12 cellular contexts compared by ENCODE assay signal in genomic region chr11:60872952-60873524, GRCh38. TPM values are rescaled to one million over a fixed set of nuclear protein-coding genes. Genes with fewer than 3 reads are reported as not detected.
DNase-seq lines count a peak whose midpoint lies in the region; TF ChIP-seq lines count a peak whose summit lies in the region.
"Had no signal": no experiment of that assay in that cellular context is flagged by ENCODE, and none has a peak within 500 bp of the region (broad histone marks: within the 10 kb centered on the region; RNA-seq: fewer than 3 reads in every experiment).

No MANE protein-coding gene starts in this region.

- H3K4me1 ChIP-seq in stomach = peaks cover 0 to 8% (median 4%) of the 10 kb centered on the region in 4 donors
- no peaks in the 10 kb centered on the region for H3K4me1 ChIP-seq in BE2C

- H3K9me3 ChIP-seq in stomach (no peaks in the 10 kb centered on the region), BE2C (no peaks in the 10 kb centered on the region)
- H3K9me3 ChIP-seq: vagina had no signal

- WGBS in stomach, 5 donors = 64 to 71% (median 66%) methylated on average over 16 of the region's 16 CpGs

- peak overlapping the region; percentile 25 to 65 (median 50) for H3K27ac ChIP-seq in stomach
- H3K27ac ChIP-seq: vagina had no signal

- no peaks in the 10 kb centered on the region for H3K27me3 ChIP-seq in stomach
- no peaks in the 10 kb centered on the region for H3K27me3 ChIP-seq in BE2C
- H3K27me3 ChIP-seq: vagina had no signal

- peak; percentile 57 for DNase-seq in activated CD8-positive, alpha-beta memory T cell treated with anti-CD3 and anti-CD28 coated beads for 24 hours
- DNase-seq in activated CD8-positive, alpha-beta memory T cell treated with anti-CD3 and anti-CD28 coated beads, Interleukin-2, amount 50 U/mL, for 4 hours = no peak
- DNase-seq in SW480 (ENCODE audit: low spot score) (peak; percentile 29), glomerular visceral epithelial cell (ENCODE audit: extremely low spot score) (peak; percentile 95), stomach (peak; percentile 26), BE2C (no peak), putamen (ENCODE audit: low spot score) (no peak), NCI-H526 treated with DMSO at 0.1 percent for 48 hours (lab: John Stamatoyannopoulos, UW) (no peak)
- DNase-seq: SHP77 treated with DMSO at 0.1 percent for 48 hours had no signal

- TF ChIP-seq EP300 in stomach (IDR thresholded peaks at IDR 0.05) = no peak

- peaks cover 0 to 6% (median under 1%) of the 10 kb centered on the region in 4 donors for H3K36me3 ChIP-seq in stomach
- H3K36me3 ChIP-seq in BE2C = no peaks in the 10 kb centered on the region
- H3K36me3 ChIP-seq: vagina had no signal

- no peak for TF ChIP-seq POLR2A in stomach (IDR thresholded peaks at IDR 0.05)

- no peak for TF ChIP-seq CTCF in stomach (IDR thresholded peaks at IDR 0.05)
- TF ChIP-seq CTCF in BE2C (IDR thresholded peaks at IDR 0.05; ENCODE audit: low read depth, low read length) = no peak

- intact Hi-C loops in stomach (cut with DNase I; ENCODE audit: low total_unique reads) = no loop called here

- H3K4me3 ChIP-seq in stomach (no peak overlapping the region), BE2C (ENCODE audit: low read depth, low read length) (no peak overlapping the region)
- H3K4me3 ChIP-seq: vagina had no signal

RNA-seq across cellular contexts. Expression of gene ZP1, which starts 5.7 kb away (rescaled TPM):
- under 1 TPM in 1 of 5 donors, not detected in 4; 0.72 TPM for total RNA-seq in stomach
- polyA plus RNA-seq in stomach = 1 to 10 TPM in 2 of 3 donors, under 1 TPM in 1; 0.43 to 8.6 (median 4.1) TPM
- polyA plus RNA-seq in BE2C (2012; ENCODE audit: insufficient read depth, insufficient read length, low read depth) = not detected
- total RNA-seq: activated naive CD4-positive, alpha-beta T cell treated with anti-CD3 and anti-CD28 coated beads, Interleukin-2, amount 50 U/mL, for 72 hours; B cell; vagina had no signal

RNA-seq across cellular contexts. Expression of gene PTGDR2, which starts 17.3 kb away (rescaled TPM):
- 10 to 100 TPM in 3 of 5 donors, not detected in 2; 11.9 to 67.8 (median 27.7) TPM for total RNA-seq in stomach
- 10 to 100 TPM in 1 of 3 donors, 1 to 10 TPM in 2; 2.1 to 12.7 (median 8.2) TPM for polyA plus RNA-seq in stomach
- 0.20 TPM for polyA plus RNA-seq in BE2C (2012; ENCODE audit: insufficient read depth, insufficient read length, low read depth)
- total RNA-seq: B cell had no signal

RNA-seq across cellular contexts. Expression of gene CCDC86, which starts 31.1 kb away (rescaled TPM):
- 10 to 100 TPM in 3 of 5 donors, 1 to 10 TPM in 2; 7.0 to 37.9 (median 12.9) TPM for total RNA-seq in stomach
- 10 to 100 TPM; 15.2 to 18.6 (median 17.1) TPM for polyA plus RNA-seq in stomach
- polyA plus RNA-seq in BE2C (2012; ENCODE audit: insufficient read depth, insufficient read length, low read depth) = 80.6 TPM

RNA-seq across cellular contexts. Expression of gene PRPF19, which starts 33.3 kb away (rescaled TPM):
- 10 to 100 TPM in 4 of 5 donors, 1 to 10 TPM in 1; 3.5 to 71.9 (median 41.9) TPM for total RNA-seq in stomach
- 10 to 100 TPM; 54.7 to 86.1 (median 67.2) TPM for polyA plus RNA-seq in stomach
- 213 TPM for polyA plus RNA-seq in BE2C (2012; ENCODE audit: insufficient read depth, insufficient read length, low read depth)

RNA-seq across cellular contexts. Expression of gene TMEM109, which starts 40.9 kb away (rescaled TPM):
- 10 to 100 TPM; 27.4 to 97.0 (median 80.8) TPM for total RNA-seq in stomach
- polyA plus RNA-seq in stomach = 100 to 1,000 TPM in 1 of 3 donors, 10 to 100 TPM in 2; 31.2 to 122 (median 50.1) TPM
- 44.4 TPM for polyA plus RNA-seq in BE2C (2012; ENCODE audit: insufficient read depth, insufficient read length, low read depth)

Comparison
In these comparisons a context has a peak if more than half of its experiments do, and no peak if none do; other contexts are left out.
1. DNase-seq: peak in activated CD8-positive, alpha-beta memory T cell treated with anti-CD3 and anti-CD28 coated beads for 24 hours (single experiment), SW480 (single experiment), glomerular visceral epithelial cell (single experiment) and stomach (single experiment); none in activated CD8-positive, alpha-beta memory T cell treated with anti-CD3 and anti-CD28 coated beads, Interleukin-2, amount 50 U/mL, for 4 hours (single experiment), BE2C (single experiment), putamen (single experiment) and NCI-H526 treated with DMSO at 0.1 percent for 48 hours (single experiment).